25 cellular contexts compared by ENCODE assay signal in genomic region chr20:1829531-1829930, GRCh38.
DNase-seq lines count a peak whose midpoint lies in the region; ATAC-seq and TF ChIP-seq lines count a peak whose summit lies in the region.
"Had no signal": no experiment of that assay in that cellular context is flagged by ENCODE, and none has a peak within 500 bp of the region (broad histone marks: within the 10 kb centered on the region; RNA-seq: fewer than 3 reads in every experiment).

No MANE protein-coding gene starts in this region.

- no peak overlapping the region for H3K4me3 Mint-ChIP-seq in stimulated activated memory B cell treated with anti-CD40 and anti-IgM and Interleukin-4, amounts not matched to agents 10 μg/mL and 1 μg/mL and 100 μg/mL, for 72 hours
- H3K4me3 Mint-ChIP-seq: activated CD8-positive, alpha-beta memory T cell treated with anti-CD3 and anti-CD28 coated beads, Interleukin-2, amount 10 ng/mL, durations not matched to agents 7 days and 5 days; endodermal cell; nephron progenitor cell; stimulated activated naive CD8-positive, alpha-beta T cell treated with anti-CD3 and anti-CD28 coated beads, Interleukin-15, Interleukin-2, amounts not matched to agents 100 ng/mL and 50 ng/mL, for 24 hours; T-helper 17 cell had no signal

- intact Hi-C loops in cardiac septum (cut with DNase I) (no loop called here), left ventricle myocardium superior (cut with micrococcal nuclease) (no loop called here)

- H3K36me3 ChIP-seq in RWPE2 (ENCODE audit: low read depth): no peaks in the 10 kb centered on the region
- H3K36me3 ChIP-seq: MG63, Peyer's patch, prostate gland, tibial nerve had no signal

- peak overlapping the region; percentile 76 for H3K27ac ChIP-seq in RWPE2 (ENCODE audit: poor library complexity, severe bottlenecking)
- H3K27ac ChIP-seq in foreskin keratinocyte: peak overlapping the region; percentile 99
- H3K27ac ChIP-seq: Peyer's patch, prostate gland had no signal

- H3K9me3 Mint-ChIP-seq in stimulated activated memory B cell treated with anti-CD40 and anti-IgM and Interleukin-4, amounts not matched to agents 10 μg/mL and 1 μg/mL and 100 μg/mL, for 72 hours: no peaks in the 10 kb centered on the region
- H3K9me3 Mint-ChIP-seq: endodermal cell; stimulated activated naive CD8-positive, alpha-beta T cell treated with anti-CD3 and anti-CD28 coated beads, Interleukin-15, Interleukin-2, amounts not matched to agents 100 ng/mL and 50 ng/mL, for 24 hours had no signal

- no peak for TF ChIP-seq CTCF in RWPE2 (IDR thresholded peaks at IDR 0.05; ENCODE audit: poor library complexity, severe bottlenecking)
- TF ChIP-seq CTCF in foreskin keratinocyte (conservative IDR thresholded peaks at IDR 0.05): no peak

- H3K4me3 ChIP-seq in RWPE2 (ENCODE audit: severe bottlenecking): no peak overlapping the region
- H3K4me3 ChIP-seq: GM12878, MG63, Peyer's patch, prostate gland, tibial nerve had no signal

- H3K36me3 Mint-ChIP-seq in stimulated activated memory B cell treated with anti-CD40 and anti-IgM and Interleukin-4, amounts not matched to agents 10 μg/mL and 1 μg/mL and 100 μg/mL, for 72 hours: peaks cover under 1% of the 10 kb centered on the region
- H3K36me3 Mint-ChIP-seq: activated CD8-positive, alpha-beta memory T cell treated with anti-CD3 and anti-CD28 coated beads, Interleukin-2, amount 10 ng/mL, durations not matched to agents 7 days and 5 days; activated naive CD4-positive, alpha-beta T cell treated with anti-CD3 and anti-CD28 coated beads, Interleukin-2, amount 50 U/mL, for 72 hours had no signal

- peak overlapping the region; percentile 57 for H3K27ac Mint-ChIP-seq in stimulated activated memory B cell treated with anti-CD40 and anti-IgM and Interleukin-4, amounts not matched to agents 10 μg/mL and 1 μg/mL and 100 μg/mL, for 72 hours
- H3K27ac Mint-ChIP-seq: activated CD8-positive, alpha-beta memory T cell treated with anti-CD3 and anti-CD28 coated beads, Interleukin-2, amount 10 ng/mL, durations not matched to agents 7 days and 5 days; activated naive CD4-positive, alpha-beta T cell treated with anti-CD3 and anti-CD28 coated beads, Interleukin-2, amount 50 U/mL, for 72 hours; endodermal cell; nephron progenitor cell; stimulated activated naive CD8-positive, alpha-beta T cell treated with anti-CD3 and anti-CD28 coated beads, Interleukin-15, Interleukin-2, amounts not matched to agents 100 ng/mL and 50 ng/mL, for 24 hours; T-helper 17 cell had no signal

- peaks cover 6% of the 10 kb centered on the region for H3K27me3 Mint-ChIP-seq in stimulated activated memory B cell treated with anti-CD40 and anti-IgM and Interleukin-4, amounts not matched to agents 10 μg/mL and 1 μg/mL and 100 μg/mL, for 72 hours

- ATAC-seq in left ventricle myocardium superior: no peak
- no peak for ATAC-seq in RWPE2 (ENCODE audit: low read depth)
- no peak for ATAC-seq in foreskin keratinocyte
- ATAC-seq in stimulated activated memory B cell treated with anti-CD40 and anti-IgM and Interleukin-4, amounts not matched to agents 10 μg/mL and 1 μg/mL and 100 μg/mL, for 72 hours: no peak
- no peak for ATAC-seq in GM21723 (IDR thresholded peaks at IDR 0.05; ENCODE audit: unreplicated experiment)
- ATAC-seq in HG03571 (IDR thresholded peaks at IDR 0.05; ENCODE audit: unreplicated experiment): no peak
- ATAC-seq: activated CD8-positive, alpha-beta memory T cell treated with anti-CD3 and anti-CD28 coated beads, Interleukin-2, amount 10 ng/mL, durations not matched to agents 7 days and 5 days; activated naive CD4-positive, alpha-beta T cell treated with anti-CD3 and anti-CD28 coated beads, Interleukin-2, amount 50 U/mL, for 72 hours; GM12878; left lobe of liver; T-helper 17 cell had no signal

- DNase-seq in cardiac septum (ENCODE audit: low spot score): peak; percentile 69
- DNase-seq in left ventricle myocardium superior: no peak
- no peak for DNase-seq in RWPE2 (ENCODE audit: low spot score)
- no peak for DNase-seq in foreskin keratinocyte
- DNase-seq in hypothalamus (lab: John Stamatoyannopoulos, UW): no peak
- DNase-seq: activated CD4-positive, alpha-beta T cell treated with anti-CD3 and anti-CD28 coated beads for 48 hours; activated CD8-positive, alpha-beta memory T cell treated with anti-CD3 and anti-CD28 coated beads, Interleukin-2, amount 10 ng/mL, durations not matched to agents 7 days and 5 days; DND-41; NCI-H1436; NCI-H510A treated with DMSO at 0.1 percent for 48 hours; nephron progenitor cell; Peyer's patch; stimulated activated CD4-positive, alpha-beta T cell treated with anti-CD3 and anti-CD28 coated beads, Interleukin-4, amount 100 ng/mL, for 1 hour; T-helper 17 cell had no signal

- H3K27me3 ChIP-seq in RWPE2 (ENCODE audit: insufficient read depth, poor library complexity, severe bottlenecking) (no peaks in the 10 kb centered on the region), foreskin keratinocyte (no peaks in the 10 kb centered on the region)
- H3K27me3 ChIP-seq: MG63, Peyer's patch, tibial nerve had no signal

- no peaks in the 10 kb centered on the region for H3K9me3 ChIP-seq in RWPE2 (ENCODE audit: severe bottlenecking)
- H3K9me3 ChIP-seq: MG63, Peyer's patch, prostate gland, tibial nerve had no signal

- peaks cover 39% of the 10 kb centered on the region for H3K4me1 ChIP-seq in RWPE2 (ENCODE audit: insufficient read depth, poor library complexity, severe bottlenecking)
- peaks cover 27% of the 10 kb centered on the region for H3K4me1 ChIP-seq in foreskin keratinocyte
- H3K4me1 ChIP-seq: prostate gland had no signal

- peaks cover 51% of the 10 kb centered on the region for H3K4me1 Mint-ChIP-seq in stimulated activated memory B cell treated with anti-CD40 and anti-IgM and Interleukin-4, amounts not matched to agents 10 μg/mL and 1 μg/mL and 100 μg/mL, for 72 hours
- H3K4me1 Mint-ChIP-seq: activated CD8-positive, alpha-beta memory T cell treated with anti-CD3 and anti-CD28 coated beads, Interleukin-2, amount 10 ng/mL, durations not matched to agents 7 days and 5 days; T-helper 17 cell had no signal
